ENCODE assay signal across 19 cellular contexts in the genomic region with DNA sequence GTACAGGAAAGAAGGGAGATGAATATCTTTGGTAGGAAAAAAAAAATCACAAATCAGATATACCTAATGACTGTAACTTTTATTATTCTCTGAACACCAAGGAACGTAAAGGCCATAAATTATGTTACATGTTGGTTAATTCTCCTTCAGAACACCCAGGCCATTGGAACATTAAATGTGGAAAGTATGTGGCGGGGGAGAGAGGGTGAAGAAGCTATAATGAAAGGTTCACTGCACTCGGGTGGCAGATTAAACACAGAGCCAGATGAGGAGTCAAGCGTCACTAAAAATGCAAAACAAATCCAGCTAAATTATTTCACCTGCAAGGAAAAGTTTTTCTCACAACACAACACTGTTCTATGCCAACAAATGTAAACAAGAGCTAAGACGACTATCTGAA.
DNase-seq lines count a peak whose midpoint lies in the region; ATAC-seq and TF ChIP-seq lines count a peak whose summit lies in the region.
"Had no signal": no experiment of that assay in that cellular context is flagged by ENCODE, and none has a peak within 500 bp of the region (broad histone marks: within the 10 kb centered on the region; RNA-seq: fewer than 3 reads in every experiment).

No MANE protein-coding gene starts in this region.

- WGBS in body of pancreas, 2 donors = 54% methylated on average over 5 of the region's 5 CpGs
- WGBS in heart left ventricle, 4 donors = 81 to 86% (median 82%) methylated on average over 5 of the region's 5 CpGs
- 40 to 72% methylated on average over 2 to 5 of the region's 5 CpGs for WGBS in gastroesophageal sphincter (ENCODE audit: low coverage in 1 of 2), 2 donors

- ATAC-seq in body of pancreas (no peak), heart left ventricle (no peak), gastroesophageal sphincter (no peak)
- ATAC-seq: A549, GM12878, HepG2, Right ventricle myocardium inferior had no signal

- H3K9me3 ChIP-seq in body of pancreas (no peaks in the 10 kb centered on the region), heart left ventricle (no peaks in the 10 kb centered on the region), gastroesophageal sphincter (no peaks in the 10 kb centered on the region), vagina (no peaks in the 10 kb centered on the region)
- H3K9me3 ChIP-seq: A549, SJSA1 had no signal

- no peak for TF ChIP-seq EP300 in gastroesophageal sphincter (IDR thresholded peaks at IDR 0.05)

- no peak for TF ChIP-seq POLR2A in body of pancreas (IDR thresholded peaks at IDR 0.05)
- TF ChIP-seq POLR2A in heart left ventricle (IDR thresholded peaks at IDR 0.05) = no peak
- TF ChIP-seq POLR2A in gastroesophageal sphincter (IDR thresholded peaks at IDR 0.05) = no peak
- TF ChIP-seq POLR2A in vagina (IDR thresholded peaks at IDR 0.05) = no peak

- intact Hi-C loops in body of pancreas (cut with DNase I) = no loop called here
- intact Hi-C loops in heart left ventricle (cut with DNase I) = no loop called here
- intact Hi-C loops in vagina (cut with DNase I) = no loop called here

- peaks cover 4% of the 10 kb centered on the region for H3K4me1 Mint-ChIP-seq in nephron
- H3K4me1 Mint-ChIP-seq: CD4-positive, CD25-positive, alpha-beta regulatory T cell had no signal

- H3K36me3 Mint-ChIP-seq in nephron (ENCODE audit: low read depth) = no peaks in the 10 kb centered on the region
- H3K36me3 Mint-ChIP-seq: CD4-positive, CD25-positive, alpha-beta regulatory T cell had no signal

- H3K9me3 Mint-ChIP-seq in nephron = no peaks in the 10 kb centered on the region

- H3K27me3 ChIP-seq in body of pancreas (no peaks in the 10 kb centered on the region), heart left ventricle (no peaks in the 10 kb centered on the region), gastroesophageal sphincter (no peaks in the 10 kb centered on the region), vagina (no peaks in the 10 kb centered on the region)
- H3K27me3 ChIP-seq: SJSA1 had no signal

- peak; percentile 7 to 32 for DNase-seq in NCI-H526 (lab: John Stamatoyannopoulos, UW)
- DNase-seq in NCI-H526 treated with DMSO at 0.1 percent for 48 hours (lab: John Stamatoyannopoulos, UW) = no peak
- no peak for DNase-seq in body of pancreas
- no peak for DNase-seq in heart left ventricle
- no peak for DNase-seq in vagina (ENCODE audit: extremely low spot score in 2 of 2)
- DNase-seq: CD4-positive, CD25-positive, alpha-beta regulatory T cell; DND-41; H7; HFFc6; KBM-7; NCI-H1105 treated with DMSO at 0.1 percent for 48 hours; T-helper 1 cell had no signal

- peak overlapping the region in 2 of 3 experiments; percentile 22 to 78 for H3K27ac Mint-ChIP-seq in nephron
- H3K27ac Mint-ChIP-seq: CD4-positive, CD25-positive, alpha-beta regulatory T cell; HFFc6 had no signal

- no peaks in the 10 kb centered on the region for H3K36me3 ChIP-seq in body of pancreas (replicated peaks in 1 of 2; ENCODE audit: insufficient read depth in 1 of 2, low read depth in 2 of 2)
- H3K36me3 ChIP-seq in heart left ventricle = no peaks in the 10 kb centered on the region
- H3K36me3 ChIP-seq in gastroesophageal sphincter = no peaks in the 10 kb centered on the region
- H3K36me3 ChIP-seq in vagina = no peaks in the 10 kb centered on the region
- H3K36me3 ChIP-seq: SJSA1 had no signal

- TF ChIP-seq CTCF in body of pancreas (IDR thresholded peaks at IDR 0.05) = no peak
- TF ChIP-seq CTCF in nephron (IDR thresholded peaks at IDR 0.05; ENCODE audit: unreplicated experiment in 3 of 3) = no peak
- TF ChIP-seq CTCF in heart left ventricle (IDR thresholded peaks at IDR 0.05) = no peak
- TF ChIP-seq CTCF in gastroesophageal sphincter (IDR thresholded peaks at IDR 0.05) = no peak
- TF ChIP-seq CTCF in vagina (IDR thresholded peaks at IDR 0.05) = no peak

- H3K4me3 ChIP-seq in body of pancreas (no peak overlapping the region), heart left ventricle (no peak overlapping the region), gastroesophageal sphincter (no peak overlapping the region), vagina (no peak overlapping the region)
- H3K4me3 ChIP-seq: A549, GM12878, SJSA1 had no signal

- H3K27ac ChIP-seq in body of pancreas (peak overlapping the region; percentile 10 to 48 (median 24)), heart left ventricle (no peak overlapping the region), gastroesophageal sphincter (no peak overlapping the region), vagina (no peak overlapping the region)
- H3K27ac ChIP-seq: A549, SJSA1 had no signal

- H3K4me1 ChIP-seq in body of pancreas (peaks cover 52% of the 10 kb centered on the region), heart left ventricle (no peaks in the 10 kb centered on the region), gastroesophageal sphincter (no peaks in the 10 kb centered on the region), vagina (no peaks in the 10 kb centered on the region)
- H3K4me1 ChIP-seq: A549, SJSA1 had no signal

- H3K4me3 Mint-ChIP-seq in nephron = no peak overlapping the region
- H3K4me3 Mint-ChIP-seq: CD4-positive, CD25-positive, alpha-beta regulatory T cell; HFFc6 had no signal

- no peaks in the 10 kb centered on the region for H3K27me3 Mint-ChIP-seq in nephron (ENCODE audit: low read depth)
- H3K27me3 Mint-ChIP-seq: CD4-positive, CD25-positive, alpha-beta regulatory T cell had no signal

Comparison
In these comparisons a context has a peak if more than half of its experiments do, and no peak if none do; other contexts are left out.
1. DNase-seq: peak in NCI-H526 (2 of 2); none in NCI-H526 treated with DMSO at 0.1 percent for 48 hours (single experiment), body of pancreas (0 of 4), heart left ventricle (0 of 5) and vagina (0 of 2).
2. H3K27ac ChIP-seq: peak in body of pancreas (4 of 4); none in heart left ventricle (0 of 12), gastroesophageal sphincter (0 of 4) and vagina (single experiment).